22 cellular contexts compared by ENCODE assay signal in genomic region chr4:186939226-186939625, GRCh38.
"Had no signal": no experiment of that assay in that cellular context is flagged by ENCODE, and none has a peak within 500 bp of the region (broad histone marks: within the 10 kb centered on the region; RNA-seq: fewer than 3 reads in every experiment).

No MANE protein-coding gene starts in this region.

- H3K36me3 ChIP-seq: adrenal gland, ascending aorta, lower lobe of right lung, sigmoid colon, stomach, suprapubic skin, transverse colon had no signal

- H3K27ac ChIP-seq: adrenal gland, ascending aorta, foreskin keratinocyte, lower lobe of right lung, sigmoid colon, stomach, suprapubic skin, transverse colon had no signal

- ATAC-seq: activated T-cell treated with anti-CD3 and anti-CD28 coated beads, Interleukin-2, amount 50 U/mL, for 4 hours; foreskin keratinocyte; left lobe of liver; lower lobe of right lung; stimulated activated memory B cell treated with anti-CD40 and anti-IgM and Interleukin-4, amounts not matched to agents 10 μg/mL and 1 μg/mL and 100 μg/mL, for 72 hours had no signal

- H3K4me1 ChIP-seq: adrenal gland had no signal

- H3K4me3 ChIP-seq: adrenal gland, ascending aorta, lower lobe of right lung, sigmoid colon, smooth muscle cell, stomach, suprapubic skin, transverse colon had no signal

- DNase-seq: activated CD4-positive, alpha-beta T cell treated with anti-CD3 and anti-CD28 coated beads for 4 hours; activated CD4-positive, alpha-beta T cell treated with anti-CD3 and anti-CD28 coated beads, Interleukin-2, amount 50 U/mL, for 48 hours; activated CD4-positive, CD25-positive, alpha-beta regulatory T cell; activated CD8-positive, alpha-beta memory T cell treated with anti-CD3 and anti-CD28 coated beads, Interleukin-2, amount 50 U/mL, for 48 hours; activated naive CD4-positive, alpha-beta T cell; activated T-cell treated with anti-CD3 and anti-CD28 coated beads, Interleukin-2, amount 50 U/mL, for 4 hours; adrenal gland; central memory CD4-positive, alpha-beta T cell; effector memory CD4-positive, alpha-beta T cell; foreskin keratinocyte; immature natural killer cell; lower lobe of right lung; naive B cell; sigmoid colon; stimulated activated CD4-positive, alpha-beta T cell treated with anti-CD3 and anti-CD28 coated beads, Interleukin-15, amount 100 ng/mL, for 24 hours; stomach; transverse colon had no signal

- H3K27me3 ChIP-seq: adrenal gland, ascending aorta, foreskin keratinocyte, sigmoid colon, stomach, suprapubic skin, transverse colon had no signal

- H3K9me3 ChIP-seq: adrenal gland, ascending aorta, lower lobe of right lung, sigmoid colon, stomach, suprapubic skin, transverse colon had no signal

- H3K4me2 ChIP-seq: smooth muscle cell had no signal
